ENCODE assay signal across 10 cellular contexts in the genomic region with DNA sequence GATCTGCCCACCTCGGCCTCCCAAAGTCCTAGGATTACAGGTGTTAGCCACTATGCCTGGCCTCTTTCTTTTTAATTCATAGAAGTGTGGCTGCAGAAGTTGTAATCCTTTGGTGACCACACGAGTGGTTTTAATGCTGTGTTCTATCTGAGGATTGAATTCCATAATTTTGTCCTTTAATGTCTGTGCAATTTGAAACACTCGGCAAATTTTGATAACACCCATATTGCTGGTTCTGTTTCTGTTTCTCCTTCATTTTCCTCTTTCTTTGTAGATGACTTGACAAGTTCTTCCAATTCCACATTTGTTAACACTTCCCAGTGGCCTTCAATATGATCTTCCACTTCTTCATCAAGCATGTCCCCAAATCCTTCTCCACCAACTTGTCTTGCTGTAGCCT.
"Had no signal": no experiment of that assay in that cellular context is flagged by ENCODE, and none has a peak within 500 bp of the region (broad histone marks: within the 10 kb centered on the region; RNA-seq: fewer than 3 reads in every experiment).

No MANE protein-coding gene starts in this region.

- FAIRE-seq: H1, HTR-8/SVneo had no signal

- H3K9ac ChIP-seq: KMS-11 had no signal

- H3K36me3 ChIP-seq: HAP-1 had no signal

- H3K27ac Mint-ChIP-seq: GM23338, HFFc6 had no signal

- H3K4me3 ChIP-seq: GM23338, HAP-1 had no signal

- H3K9me3 ChIP-seq: HAP-1 had no signal

- ATAC-seq: GM23338, HCT116 had no signal

- H3K4me3 Mint-ChIP-seq: GM23338, HFFc6 had no signal

- DNase-seq: H7, HFFc6, Karpas-422, KBM-7 had no signal

- H3K9me3 Mint-ChIP-seq: GM23338, HFFc6 had no signal

- H2AFZ ChIP-seq: GM23338 had no signal

- H3K27ac ChIP-seq: KMS-11 had no signal

- H3K4me2 ChIP-seq: GM23338, KMS-11 had no signal
